13 cellular contexts compared by ENCODE assay signal in the genomic region with DNA sequence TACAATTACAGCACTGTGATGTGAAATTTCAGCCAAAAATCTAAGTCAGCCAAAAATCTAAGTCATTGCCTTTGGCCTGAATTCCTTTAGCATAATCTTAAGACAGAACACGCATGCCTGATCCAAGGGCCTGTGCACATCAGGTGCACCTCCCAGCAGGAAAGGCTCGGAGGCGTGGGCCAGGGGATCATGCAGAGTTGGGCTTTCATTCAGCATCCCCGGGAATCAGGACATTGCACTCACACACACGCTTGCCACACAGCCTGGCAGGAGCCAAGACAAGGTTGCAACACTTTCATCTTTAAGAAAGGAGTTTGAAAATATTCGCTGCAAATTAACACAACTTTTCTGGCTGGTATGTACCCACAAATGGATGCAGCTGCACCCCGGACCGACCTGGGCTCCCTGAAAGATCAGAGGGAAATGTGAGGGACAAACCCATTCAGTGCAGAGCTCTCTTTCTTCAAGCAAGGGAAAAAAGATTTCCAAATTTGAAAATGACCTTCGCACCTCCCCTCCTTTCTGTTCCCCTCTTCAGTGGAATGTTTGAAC. TPM values are rescaled to one million over a fixed set of nuclear protein-coding genes. Genes with fewer than 3 reads are reported as not detected.
DNase-seq lines count a peak whose midpoint lies in the region; ATAC-seq and TF ChIP-seq lines count a peak whose summit lies in the region.
"Had no signal": no experiment of that assay in that cellular context is flagged by ENCODE, and none has a peak within 500 bp of the region (broad histone marks: within the 10 kb centered on the region; RNA-seq: fewer than 3 reads in every experiment).

No MANE protein-coding gene starts in this region.

- no peaks in the 10 kb centered on the region for H3K36me3 Mint-ChIP-seq in nephron (ENCODE audit: low read depth)

- peak overlapping the region; percentile 19 to 45 (median 26) for H3K27ac Mint-ChIP-seq in nephron
- H3K27ac Mint-ChIP-seq: B cell; effector memory CD8-positive, alpha-beta T cell had no signal

- peak overlapping the region; percentile 5; the same call in 1 of the 2 replicates for H3K27ac ChIP-seq in C4-2B
- no peak overlapping the region for H3K27ac ChIP-seq in uterus
- no peak overlapping the region for H3K27ac ChIP-seq in heart left ventricle
- H3K27ac ChIP-seq: psoas muscle had no signal

- no peak overlapping the region for H3K4me3 Mint-ChIP-seq in nephron
- H3K4me3 Mint-ChIP-seq: B cell; effector memory CD8-positive, alpha-beta T cell had no signal

- intact Hi-C loops in uterus (cut with DNase I; ENCODE audit: low total_unique reads), result no loop called here
- intact Hi-C loops in heart left ventricle (cut with DNase I), result no loop called here

- TF ChIP-seq POLR2A in uterus (IDR thresholded peaks at IDR 0.05) (no peak), heart left ventricle (IDR thresholded peaks at IDR 0.05) (no peak)

- H3K9me3 Mint-ChIP-seq in nephron, result no peaks in the 10 kb centered on the region

- H3K4me1 Mint-ChIP-seq in nephron, result peaks cover 7% of the 10 kb centered on the region

- peaks cover 21% of the 10 kb centered on the region for H3K27me3 Mint-ChIP-seq in nephron (ENCODE audit: low read depth)

- H3K27me3 ChIP-seq in uterus (no peaks in the 10 kb centered on the region), heart left ventricle (peaks cover 0 to 18% (median 2%) of the 10 kb centered on the region in 9 donors)

- H3K36me3 ChIP-seq in uterus, result no peaks in the 10 kb centered on the region
- no peaks in the 10 kb centered on the region for H3K36me3 ChIP-seq in heart left ventricle

- no peaks in the 10 kb centered on the region for H3K4me1 ChIP-seq in uterus
- H3K4me1 ChIP-seq in heart left ventricle, result no peaks in the 10 kb centered on the region
- H3K4me1 ChIP-seq: psoas muscle had no signal

- DNase-seq in NCI-H69 (lab: John Stamatoyannopoulos, UW) (peak; percentile 44), ecto neural progenitor cell (ENCODE audit: low spot score) (peak; percentile 38), NCI-H1417 treated with DMSO at 0.1 percent for 48 hours (lab: John Stamatoyannopoulos, UW) (no peak), uterus (no peak), heart left ventricle (no peak), COLO668 (lab: John Stamatoyannopoulos, UW; ENCODE audit: unreplicated experiment) (no peak)
- DNase-seq: activated CD4-positive, alpha-beta T cell treated with anti-CD3 and anti-CD28 coated beads, Interleukin-2, amount 50 U/mL, for 48 hours; effector memory CD8-positive, alpha-beta T cell; T1000 had no signal

- no peaks in the 10 kb centered on the region for H3K9me3 ChIP-seq in uterus
- no peaks in the 10 kb centered on the region for H3K9me3 ChIP-seq in heart left ventricle
- H3K9me3 ChIP-seq: psoas muscle had no signal

- no peak for ATAC-seq in heart left ventricle
- ATAC-seq: effector memory CD8-positive, alpha-beta T cell had no signal

- 77 to 87% (median 82%) methylated on average over 9 of the region's 9 CpGs for WGBS in heart left ventricle, 4 donors

- H3K4me3 ChIP-seq in uterus (no peak overlapping the region), heart left ventricle (no peak overlapping the region)
- H3K4me3 ChIP-seq: psoas muscle had no signal

- no peak for TF ChIP-seq CTCF in C4-2B (conservative IDR thresholded peaks at IDR 0.05)
- TF ChIP-seq CTCF in nephron (IDR thresholded peaks at IDR 0.05; ENCODE audit: unreplicated experiment in 3 of 3), result no peak
- TF ChIP-seq CTCF in uterus (IDR thresholded peaks at IDR 0.05), result no peak
- TF ChIP-seq CTCF in heart left ventricle (IDR thresholded peaks at IDR 0.05), result no peak

RNA-seq across cellular contexts. Expression of gene ERMARD, which starts 48.8 kb away (rescaled TPM):
- total RNA-seq in uterus, result 10 to 100 TPM; 13.5 to 37.1 (median 28.6) TPM
- 10 to 100 TPM in 3 of 9 donors, 1 to 10 TPM in 6; 6.4 to 15.5 (median 8.8) TPM for total RNA-seq in heart left ventricle
- polyA plus RNA-seq in heart left ventricle, result 10 to 100 TPM in 1 of 2 donors, 1 to 10 TPM in 1; 8.8 to 19.5 TPM

RNA-seq across cellular contexts. Expression of gene DYNLT2, which starts 48.8 kb away (rescaled TPM):
- 1 to 10 TPM in 2 of 4 donors, under 1 TPM in 1, not detected in 1; 0.26 to 3.0 (median 2.7) TPM for total RNA-seq in uterus
- 1 to 10 TPM in 1 of 9 donors, under 1 TPM in 8; 0.49 to 1.2 (median 0.62) TPM for total RNA-seq in heart left ventricle
- polyA plus RNA-seq in heart left ventricle, result 1 to 10 TPM in 1 of 2 donors, under 1 TPM in 1; 0.67 to 1.5 TPM

Comparison
In these comparisons a context has a peak if more than half of its experiments do, and no peak if none do; other contexts are left out.
1. DNase-seq: peak in NCI-H69 (single experiment) and ecto neural progenitor cell (single experiment); none in NCI-H1417 treated with DMSO at 0.1 percent for 48 hours (single experiment), uterus (0 of 2), heart left ventricle (0 of 5) and COLO668 (single experiment).